Comparison of ENCODE assay signal across 10 cellular contexts in the genomic region with DNA sequence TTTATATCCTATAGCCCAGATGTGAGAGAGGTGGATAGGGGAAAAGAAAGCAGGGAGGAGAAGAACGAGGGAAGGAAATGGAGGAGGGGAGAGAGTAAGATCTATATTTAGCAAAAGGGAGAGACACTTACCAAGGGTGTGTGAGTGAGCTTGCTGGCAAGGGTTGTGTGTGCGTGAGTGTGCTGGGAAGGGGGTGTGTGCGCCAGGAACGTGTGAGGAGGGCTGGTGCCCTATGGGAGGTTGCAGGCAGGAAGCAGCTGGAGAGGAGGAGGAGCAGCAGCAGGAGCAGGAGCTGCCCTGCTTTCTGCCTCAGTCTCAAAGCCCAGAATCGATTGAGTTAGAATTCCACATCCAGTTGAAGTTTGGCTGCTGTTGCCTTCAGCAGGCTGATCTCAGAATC.
DNase-seq lines count a peak whose midpoint lies in the region; ATAC-seq, FAIRE-seq and TF ChIP-seq lines count a peak whose summit lies in the region.
"Had no signal": no experiment of that assay in that cellular context is flagged by ENCODE, and none has a peak within 500 bp of the region (broad histone marks: within the 10 kb centered on the region; RNA-seq: fewer than 3 reads in every experiment).

No MANE protein-coding gene starts in this region.

- no peak for FAIRE-seq in keratinocyte (lab: Jason Lieb, UNC)
- FAIRE-seq: endometrium had no signal

- peaks cover 38% of the 10 kb centered on the region for H3K4me1 Mint-ChIP-seq in brain
- H3K4me1 Mint-ChIP-seq in stimulated activated effector memory CD8-positive, alpha-beta T cell treated with anti-CD3 and anti-CD28 coated beads, Interleukin-12 subunit alpha, Interleukin-12 subunit beta, amount 100 ng/mL, for 72 hours: peaks cover 7% of the 10 kb centered on the region

- H3K9ac ChIP-seq in keratinocyte (ENCODE audit: control insufficient read depth, extremely low read depth, insufficient read depth, low read length): no peak overlapping the region

- H3K27ac ChIP-seq in keratinocyte (ENCODE audit: control insufficient read depth, insufficient read depth, low read length): no peak overlapping the region
- H3K27ac ChIP-seq in suprapubic skin: peak overlapping the region; percentile 50
- H3K27ac ChIP-seq: 22Rv1 had no signal

- H3K9me1 ChIP-seq in keratinocyte (ENCODE audit: control insufficient read depth, extremely low read depth, insufficient read depth, low read length): no peaks in the 10 kb centered on the region

- H3K36me3 Mint-ChIP-seq in brain: no peaks in the 10 kb centered on the region
- H3K36me3 Mint-ChIP-seq in stimulated activated effector memory CD8-positive, alpha-beta T cell treated with anti-CD3 and anti-CD28 coated beads, Interleukin-12 subunit alpha, Interleukin-12 subunit beta, amount 100 ng/mL, for 72 hours: no peaks in the 10 kb centered on the region

- no peaks in the 10 kb centered on the region for H4K20me1 ChIP-seq in keratinocyte (ENCODE audit: control insufficient read depth, extremely low read depth, insufficient read depth, low read length)

- WGBS in suprapubic skin: 2% methylated on average over 5 of the region's 5 CpGs

- H3K9me3 ChIP-seq in keratinocyte (ENCODE audit: control insufficient read depth, low read depth, low read length): no peaks in the 10 kb centered on the region
- H3K9me3 ChIP-seq in suprapubic skin: no peaks in the 10 kb centered on the region

- dilution Hi-C loops in keratinocyte (cut with MboI; ENCODE audit: extremely low pct_ligation_motif_present, low sequenced_read_pairs): no loop called here

- H3K27me3 ChIP-seq in keratinocyte (ENCODE audit: control insufficient read depth, extremely low read depth, insufficient read depth, low read length) (no peaks in the 10 kb centered on the region), suprapubic skin (no peaks in the 10 kb centered on the region)

- H3K4me3 ChIP-seq in keratinocyte (ENCODE audit: control insufficient read depth in 2 of 3, extremely low read depth in 1 of 3, insufficient read depth in 2 of 3, low read depth in 1 of 3, low read length in 3 of 3): peak overlapping the region in 1 of 3 experiments; percentile 49
- H3K4me3 ChIP-seq in suprapubic skin: peak overlapping the region; percentile 26

- TF ChIP-seq POLR2A in suprapubic skin (IDR thresholded peaks at IDR 0.05): no peak

- peak overlapping the region; percentile 68 for H3K4me2 ChIP-seq in keratinocyte (ENCODE audit: control insufficient read depth, extremely low read depth, insufficient read depth, low read depth, low read length)

- peak; percentile 70 for DNase-seq in DMS 273 (lab: John Stamatoyannopoulos, UW; ENCODE audit: unreplicated experiment)
- no peak for DNase-seq in DMS 273 treated with DMSO at 0.1 percent for 48 hours (lab: John Stamatoyannopoulos, UW)
- DNase-seq in keratinocyte (ENCODE audit: low read depth, low spot score): no peak
- no peak for DNase-seq in suprapubic skin (ENCODE audit: low spot score in 2 of 2)
- DNase-seq in DMS79 treated with DMSO at 0.1 percent for 48 hours (lab: John Stamatoyannopoulos, UW): no peak
- no peak for DNase-seq in stimulated activated effector memory CD8-positive, alpha-beta T cell treated with anti-CD3 and anti-CD28 coated beads, Interleukin-12 subunit alpha, Interleukin-12 subunit beta, amount 100 ng/mL, for 72 hours (ENCODE audit: low spot score in 2 of 2)
- no peak for DNase-seq in kidney tubule cell (ENCODE audit: low spot score)

- H3K36me3 ChIP-seq in keratinocyte (ENCODE audit: control insufficient read depth in 2 of 2, extremely low read depth in 1 of 2, insufficient read depth in 2 of 2, low read length in 2 of 2) (no peaks in the 10 kb centered on the region), suprapubic skin (no peaks in the 10 kb centered on the region)

- no peak for TF ChIP-seq CTCF in brain (conservative IDR thresholded peaks at IDR 0.05)
- TF ChIP-seq CTCF in keratinocyte (optimal IDR thresholded peaks at IDR 0.05 in 1 of 3, IDR thresholded peaks at IDR 0.05 in 1 of 3, conservative IDR thresholded peaks at IDR 0.05 in 1 of 3; ENCODE audit: extremely low read depth in 1 of 3, insufficient read depth in 2 of 3, low read length in 3 of 3): no peak
- no peak for TF ChIP-seq CTCF in suprapubic skin (IDR thresholded peaks at IDR 0.05)

- H3K9me3 Mint-ChIP-seq in brain: no peaks in the 10 kb centered on the region
- H3K9me3 Mint-ChIP-seq in stimulated activated effector memory CD8-positive, alpha-beta T cell treated with anti-CD3 and anti-CD28 coated beads, Interleukin-12 subunit alpha, Interleukin-12 subunit beta, amount 100 ng/mL, for 72 hours: no peaks in the 10 kb centered on the region

- peak overlapping the region; percentile 54 for H2AFZ ChIP-seq in keratinocyte (ENCODE audit: control insufficient read depth, low read length)

- peak overlapping the region; percentile 13 to 77 (median 67) for H3K4me3 Mint-ChIP-seq in brain
- no peak overlapping the region for H3K4me3 Mint-ChIP-seq in stimulated activated effector memory CD8-positive, alpha-beta T cell treated with anti-CD3 and anti-CD28 coated beads, Interleukin-12 subunit alpha, Interleukin-12 subunit beta, amount 100 ng/mL, for 72 hours

- TF ChIP-seq EP300 in suprapubic skin (IDR thresholded peaks at IDR 0.05): no peak

- ATAC-seq in stimulated activated effector memory CD8-positive, alpha-beta T cell treated with anti-CD3 and anti-CD28 coated beads, Interleukin-12 subunit alpha, Interleukin-12 subunit beta, amount 100 ng/mL, for 72 hours: no peak

- H3K4me1 ChIP-seq in keratinocyte (ENCODE audit: control insufficient read depth, extremely low read depth, insufficient read depth, low read length): peaks cover 19% of the 10 kb centered on the region
- peaks cover 51% of the 10 kb centered on the region for H3K4me1 ChIP-seq in suprapubic skin

- H3K27ac Mint-ChIP-seq in brain: peak overlapping the region; percentile 12 to 96 (median 63)
- H3K27ac Mint-ChIP-seq in stimulated activated effector memory CD8-positive, alpha-beta T cell treated with anti-CD3 and anti-CD28 coated beads, Interleukin-12 subunit alpha, Interleukin-12 subunit beta, amount 100 ng/mL, for 72 hours: no peak overlapping the region

- no peaks in the 10 kb centered on the region for H3K27me3 Mint-ChIP-seq in brain

- H3K79me2 ChIP-seq in keratinocyte (ENCODE audit: control insufficient read depth, insufficient read depth, low read length): no peaks in the 10 kb centered on the region
